Comparison of ENCODE assay signal across 11 cellular contexts in genomic region chr11:75851203-75851602, GRCh38. TPM values are rescaled to one million over a fixed set of nuclear protein-coding genes. Genes with fewer than 3 reads are reported as not detected.
DNase-seq lines count a peak whose midpoint lies in the region; ATAC-seq and TF ChIP-seq lines count a peak whose summit lies in the region.
"Had no signal": no experiment of that assay in that cellular context is flagged by ENCODE, and none has a peak within 500 bp of the region (broad histone marks: within the 10 kb centered on the region; RNA-seq: fewer than 3 reads in every experiment).

No MANE protein-coding gene starts in this region.

- H3K27me3 ChIP-seq in left lung = no peaks in the 10 kb centered on the region
- no peaks in the 10 kb centered on the region for H3K27me3 ChIP-seq in thoracic aorta (replicated peaks; ENCODE audit: insufficient read depth)

- TF ChIP-seq CTCF in chondrocyte (IDR thresholded peaks at IDR 0.05) (no peak), left lung (IDR thresholded peaks at IDR 0.05) (no peak), thoracic aorta (IDR thresholded peaks at IDR 0.05) (no peak), GM13976 (IDR thresholded peaks at IDR 0.05; ENCODE audit: borderline replicate concordance, control extremely low read depth, extremely low read depth, insufficient read depth, missing control alignments) (no peak)

- no peaks in the 10 kb centered on the region for H3K27me3 Mint-ChIP-seq in chondrocyte (ENCODE audit: low read depth)

- intact Hi-C loops in left lung (cut with DNase I) = no loop called here

- in situ Hi-C loops in GM13976 (cut with MboI; ENCODE audit: low sequenced_read_pairs, unreplicated experiment) = no loop called here

- H3K27ac ChIP-seq in left lung = peak overlapping the region; percentile 28 to 30
- H3K27ac ChIP-seq in thoracic aorta = peak overlapping the region; percentile 54 to 61

- H3K36me3 Mint-ChIP-seq in chondrocyte (ENCODE audit: low read depth) = no peaks in the 10 kb centered on the region

- no peak overlapping the region for H3K4me3 Mint-ChIP-seq in chondrocyte (ENCODE audit: unreplicated experiment)

- H3K4me3 ChIP-seq in left lung = no peak overlapping the region
- H3K4me3 ChIP-seq in thoracic aorta = peak overlapping the region; percentile 3

- H3K9me3 Mint-ChIP-seq in chondrocyte (ENCODE audit: low read depth) = no peaks in the 10 kb centered on the region

- peaks cover 0 to 11% of the 10 kb centered on the region in 2 donors for H3K36me3 ChIP-seq in left lung
- H3K36me3 ChIP-seq in thoracic aorta = no peaks in the 10 kb centered on the region

- ATAC-seq in left lung (peak; percentile 54), thoracic aorta (ENCODE audit: insufficient number of reproducible peaks, low FRiP score, low read depth) (no peak), left lobe of liver (no peak)

- H3K4me1 ChIP-seq in left lung (peaks cover 7 to 26% of the 10 kb centered on the region in 2 donors), thoracic aorta (ENCODE audit: control insufficient read depth in 1 of 2, low read depth in 2 of 2) (peaks cover 8 to 26% of the 10 kb centered on the region in 2 donors)

- H3K9me3 ChIP-seq in left lung (no peaks in the 10 kb centered on the region), thoracic aorta (no peaks in the 10 kb centered on the region)

- DNase-seq in LHCN-M2 (ENCODE audit: low read depth) = peak; percentile 10
- no peak for DNase-seq in chondrocyte (ENCODE audit: low spot score)
- DNase-seq in left lung = no peak
- DNase-seq in thoracic aorta (ENCODE audit: low spot score) = no peak
- no peak for DNase-seq in inferior parietal cortex (ENCODE audit: extremely low spot score)
- DNase-seq in GM13976 (ENCODE audit: low spot score) = no peak
- DNase-seq in left lobe of liver (ENCODE audit: low spot score) = no peak
- DNase-seq: activated CD4-positive, alpha-beta T cell treated with anti-CD3 and anti-CD28 coated beads for 4 hours; activated effector memory CD4-positive, alpha-beta T cell treated with anti-CD3 and anti-CD28 coated beads, Interleukin-2, amount 50 U/mL, for 16 hours; DMS53; NCI-H1105 treated with DMSO at 0.1 percent for 48 hours had no signal

- peaks cover 18% of the 10 kb centered on the region for H3K4me1 Mint-ChIP-seq in chondrocyte (ENCODE audit: low read depth)

- H3K27ac Mint-ChIP-seq in chondrocyte (ENCODE audit: unreplicated experiment) = peak overlapping the region; percentile 29

RNA-seq across cellular contexts. Expression of gene UVRAG, which starts 36.2 kb away (rescaled TPM):
- total RNA-seq in LHCN-M2 (2014; rRNA removed) (10.8 and 12.2 TPM in 2 replicates), chondrocyte (15.7 to 32.5 TPM (median 16.9 TPM) in 3 replicates), left lung (10 to 100 TPM; 29.6 to 36.0 TPM), thoracic aorta (10 to 100 TPM; 20.4 to 27.7 TPM), left lobe of liver (8.8 TPM)
- 4.6 TPM for polyA plus RNA-seq in LHCN-M2 (2012)
